Comparison of ENCODE assay signal across 11 cellular contexts in genomic region chr11:134047586-134047999, GRCh38. TPM values are rescaled to one million over a fixed set of nuclear protein-coding genes. Genes with fewer than 3 reads are reported as not detected.
A peak's percentile ranks its signal among the peaks of the same experiment; 100 is the strongest.
DNase-seq lines count a peak whose midpoint lies in the region; ATAC-seq and TF ChIP-seq lines count a peak whose summit lies in the region.
"Had no signal": no experiment of that assay in that cellular context is flagged by ENCODE, and none has a peak within 500 bp of the region (broad histone marks: within the 10 kb centered on the region; RNA-seq: fewer than 3 reads in every experiment).

No MANE protein-coding gene starts in this region.

- H3F3A ChIP-seq in PC-3 (ENCODE audit: low read length, unreplicated experiment) = no peaks in the 10 kb centered on the region

- intact Hi-C loops in PC-3 (cut with micrococcal nuclease) = loop anchor here (10.0 kb wide), 1 partner anchor 123 kb away; no protein-coding TSS in a partner anchor

- peaks cover 11% of the 10 kb centered on the region for H3K4me1 ChIP-seq in PC-3 (ENCODE audit: insufficient read depth, low read length)

- POLR2A ChIA-PET in PC-3 (lab: Charles Lee; ENCODE audit: unreplicated experiment) = no interaction called here

- DNase-seq in AG08396 (ENCODE audit: low spot score) (peak; percentile 93), PC-3 (peak; percentile 70), fibroblast of gingiva (ENCODE audit: low read depth) (peak; percentile 88), omental fat pad (ENCODE audit: low spot score) (peak; percentile 55), erythroblast (lab: John Stamatoyannopoulos, UW) (no peak)
- DNase-seq: activated T-cell treated with anti-CD3 and anti-CD28 coated beads, Interleukin-2, amount 50 U/mL, for 72 hours; stimulated activated CD4-positive, alpha-beta T cell treated with anti-CD3 and anti-CD28 coated beads, Interleukin-1b, Interleukin-23, amount 100 ng/mL, for 48 hours had no signal

- H3K4me2 ChIP-seq in PC-3 (ENCODE audit: low read length) = peak overlapping the region; percentile 28

- H3K36me3 ChIP-seq in PC-3 (ENCODE audit: low read depth, low read length) = no peaks in the 10 kb centered on the region
- H3K36me3 ChIP-seq: Peyer's patch had no signal

- no peak for TF ChIP-seq POLR2A in erythroblast (IDR thresholded peaks at IDR 0.05; ENCODE audit: low read length)

- H2AFZ ChIP-seq in PC-3 (ENCODE audit: low read length) = peak overlapping the region; percentile 25; the same call in 1 of the 2 replicates

- H3K9me2 ChIP-seq in PC-3 (replicated peaks; ENCODE audit: low read length) = no peaks in the 10 kb centered on the region

- no peaks in the 10 kb centered on the region for H3K9me3 ChIP-seq in PC-3 (ENCODE audit: low read length)
- H3K9me3 ChIP-seq: Peyer's patch had no signal

- CTCF ChIA-PET in PC-3 (lab: Charles Lee) = no interaction called here

- H4K20me1 ChIP-seq in PC-3 (ENCODE audit: low read length) = no peaks in the 10 kb centered on the region

- TF ChIP-seq CTCF in PC-3 (conservative IDR thresholded peaks at IDR 0.05; ENCODE audit: low read depth, low read length) (no peak), omental fat pad (IDR thresholded peaks at IDR 0.05) (no peak)

- peak; percentile 57; the same call in 1 of the 2 replicates for ATAC-seq in PC-3
- ATAC-seq in omental fat pad (ENCODE audit: low FRiP score) = peak; percentile 96
- no peak for ATAC-seq in GM19467 (IDR thresholded peaks at IDR 0.05; ENCODE audit: unreplicated experiment)
- no peak for ATAC-seq in GM18517 (IDR thresholded peaks at IDR 0.05; ENCODE audit: unreplicated experiment)
- no peak for ATAC-seq in GM21825 (IDR thresholded peaks at IDR 0.05; ENCODE audit: unreplicated experiment)
- ATAC-seq: activated T-cell treated with anti-CD3 and anti-CD28 coated beads, Interleukin-2, amount 50 U/mL, for 72 hours had no signal

- no TSS peak for BruUV-seq in PC-3 (replicated peaks; lab: Mats Ljungman, UMichigan)

- no peak overlapping the region for H3K4me3 ChIP-seq in PC-3 (ENCODE audit: low read length)

- H3K79me2 ChIP-seq in PC-3 (ENCODE audit: low read length) = no peaks in the 10 kb centered on the region

- H3K9ac ChIP-seq in PC-3 (ENCODE audit: low read length) = no peak overlapping the region

- H3K27me3 ChIP-seq in PC-3 (ENCODE audit: low read length) = peaks cover 21% of the 10 kb centered on the region; the same call in 1 of the 2 replicates
- H3K27me3 ChIP-seq: Peyer's patch had no signal

- H3K27ac ChIP-seq in PC-3 (ENCODE audit: low read length) = no peak overlapping the region

RNA-seq across cellular contexts. Expression of gene JAM3, which starts 21.3 kb away (rescaled TPM):
- total RNA-seq in PC-3 (2014; rRNA removed) (1.6 and 3.1 TPM in 2 replicates), omental fat pad (10 to 100 TPM; 17.2 to 33.1 (median 20.0) TPM)

Comparison
In these comparisons a context has a peak if more than half of its experiments do, and no peak if none do; other contexts are left out.
1. DNase-seq: peak in AG08396 (single experiment), PC-3 (single experiment), fibroblast of gingiva (single experiment) and omental fat pad (single experiment); none in erythroblast (0 of 2).
2. ATAC-seq: peak in PC-3 (single experiment) and omental fat pad (single experiment); none in GM19467 (single experiment), GM18517 (single experiment) and GM21825 (single experiment).